1 cellular context compared by ENCODE assay signal in the genomic region with DNA sequence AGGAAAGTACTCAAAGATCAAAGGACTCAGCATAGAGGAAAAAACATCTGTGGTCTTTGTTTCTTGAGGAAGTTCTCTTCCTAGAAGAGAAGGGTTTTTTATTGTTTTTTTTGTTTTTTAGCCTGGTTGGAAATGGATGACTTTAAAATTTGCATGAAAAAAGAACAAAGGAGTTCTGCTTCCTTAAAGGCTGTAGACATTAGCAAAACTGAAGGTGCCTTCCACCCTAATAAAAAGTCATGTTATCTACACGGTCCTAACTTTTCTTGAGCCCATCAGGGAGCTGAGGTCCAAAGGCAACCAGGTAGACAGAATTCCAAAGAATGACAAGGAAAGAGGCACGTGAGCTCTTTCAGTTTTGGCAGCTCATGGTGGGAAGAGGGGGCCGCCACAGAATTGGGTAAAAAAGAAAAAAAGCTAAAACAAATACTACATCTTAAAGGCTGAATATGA.
TF ChIP-seq lines count a peak whose summit lies in the region.

No MANE protein-coding gene starts in this region.

TF ChIP-seq in WTC11, 78 proteins besides CTCF, POLR2A, EP300 and RAD21 (continued from another document):
- TF ChIP-seq, protein P1, sequence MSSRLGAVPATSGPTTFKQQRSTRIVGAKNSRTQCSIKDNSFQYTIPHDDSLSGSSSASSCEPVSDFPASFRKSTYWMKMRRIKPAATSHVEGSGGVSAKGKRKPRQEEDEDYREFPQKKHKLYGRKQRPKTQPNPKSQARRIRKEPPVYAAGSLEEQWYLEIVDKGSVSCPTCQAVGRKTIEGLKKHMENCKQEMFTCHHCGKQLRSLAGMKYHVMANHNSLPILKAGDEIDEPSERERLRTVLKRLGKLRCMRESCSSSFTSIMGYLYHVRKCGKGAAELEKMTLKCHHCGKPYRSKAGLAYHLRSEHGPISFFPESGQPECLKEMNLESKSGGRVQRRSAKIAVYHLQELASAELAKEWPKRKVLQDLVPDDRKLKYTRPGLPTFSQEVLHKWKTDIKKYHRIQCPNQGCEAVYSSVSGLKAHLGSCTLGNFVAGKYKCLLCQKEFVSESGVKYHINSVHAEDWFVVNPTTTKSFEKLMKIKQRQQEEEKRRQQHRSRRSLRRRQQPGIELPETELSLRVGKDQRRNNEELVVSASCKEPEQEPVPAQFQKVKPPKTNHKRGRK (CRISPR knock-in tag; IDR thresholded peaks at IDR 0.05; ENCODE audit: borderline replicate concordance), result no peak
- TF ChIP-seq, protein P2, sequence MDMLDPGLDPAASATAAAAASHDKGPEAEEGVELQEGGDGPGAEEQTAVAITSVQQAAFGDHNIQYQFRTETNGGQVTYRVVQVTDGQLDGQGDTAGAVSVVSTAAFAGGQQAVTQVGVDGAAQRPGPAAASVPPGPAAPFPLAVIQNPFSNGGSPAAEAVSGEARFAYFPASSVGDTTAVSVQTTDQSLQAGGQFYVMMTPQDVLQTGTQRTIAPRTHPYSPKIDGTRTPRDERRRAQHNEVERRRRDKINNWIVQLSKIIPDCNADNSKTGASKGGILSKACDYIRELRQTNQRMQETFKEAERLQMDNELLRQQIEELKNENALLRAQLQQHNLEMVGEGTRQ (CRISPR knock-in tag; IDR thresholded peaks at IDR 0.05), result peak; percentile 74
- TF ChIP-seq ZNF671 (CRISPR knock-in tag; IDR thresholded peaks at IDR 0.05) (no peak), ETV6 (CRISPR knock-in tag; IDR thresholded peaks at IDR 0.05) (peak; percentile 44; the same call in 1 of the 2 replicates), PRRX2 (CRISPR knock-in tag; IDR thresholded peaks at IDR 0.05) (no peak), NFATC4 (CRISPR knock-in tag; IDR thresholded peaks at IDR 0.05) (no peak)
